Comparison of ENCODE assay signal across 16 cellular contexts in the genomic region with DNA sequence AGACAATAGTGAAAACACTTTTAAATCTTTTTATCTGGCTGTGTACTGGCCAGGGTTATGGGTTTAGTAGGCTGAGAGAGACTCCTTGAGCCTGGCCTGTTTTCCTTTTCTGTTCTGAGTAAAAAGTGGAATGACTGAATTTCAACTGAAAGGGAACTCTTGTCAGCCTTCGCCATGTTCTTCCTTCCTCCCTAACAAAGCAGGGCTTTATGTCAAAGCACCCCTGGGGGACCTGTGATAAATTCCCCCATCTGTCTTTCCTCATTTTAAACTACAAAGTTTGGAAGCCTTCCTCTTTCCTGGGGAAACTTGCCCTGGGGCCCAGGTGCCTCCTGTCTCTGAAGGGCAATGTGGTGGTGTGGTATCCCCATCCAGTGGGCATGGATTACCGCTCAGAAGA. TPM values are rescaled to one million over a fixed set of nuclear protein-coding genes. Genes with fewer than 3 reads are reported as not detected.
DNase-seq lines count a peak whose midpoint lies in the region; ATAC-seq, FAIRE-seq and TF ChIP-seq lines count a peak whose summit lies in the region.
"Had no signal": no experiment of that assay in that cellular context is flagged by ENCODE, and none has a peak within 500 bp of the region (broad histone marks: within the 10 kb centered on the region; RNA-seq: fewer than 3 reads in every experiment).

No MANE protein-coding gene starts in this region.

- H3K4me1 ChIP-seq in astrocyte (ENCODE audit: insufficient read depth, low read length) (peaks cover 6% of the 10 kb centered on the region), psoas muscle (peaks cover 80% of the 10 kb centered on the region)
- H3K4me1 ChIP-seq: HAP-1 had no signal

- H3K27ac ChIP-seq in astrocyte (ENCODE audit: low read depth, low read length) = no peak overlapping the region
- no peak overlapping the region for H3K27ac ChIP-seq in psoas muscle
- H3K27ac ChIP-seq: thoracic aorta had no signal

- no peak overlapping the region for H3K4me3 ChIP-seq in astrocyte (ENCODE audit: insufficient read depth, low read depth, low read length)
- no peak overlapping the region for H3K4me3 ChIP-seq in psoas muscle
- H3K4me3 ChIP-seq: HAP-1, thoracic aorta had no signal

- H3K36me3 ChIP-seq in astrocyte (ENCODE audit: insufficient read depth, low read length) (no peaks in the 10 kb centered on the region), psoas muscle (ENCODE audit: insufficient read depth in 1 of 2, low read depth in 1 of 2) (no peaks in the 10 kb centered on the region)
- H3K36me3 ChIP-seq: thoracic aorta had no signal

- H3K9me3 ChIP-seq in astrocyte (ENCODE audit: insufficient read depth, low read depth, low read length) (no peaks in the 10 kb centered on the region), psoas muscle (no peaks in the 10 kb centered on the region)
- H3K9me3 ChIP-seq: HAP-1, thoracic aorta had no signal

- peaks cover 42% of the 10 kb centered on the region for H3K4me1 Mint-ChIP-seq in T-helper 2 cell treated with Interferon-gamma antibody and Interleukin-4, amounts not matched to agents 5 μg/mL and 100 μg/mL, for 36 hours (ENCODE audit: low read depth)
- peaks cover 44% of the 10 kb centered on the region for H3K4me1 Mint-ChIP-seq in astrocyte (ENCODE audit: low read depth, unreplicated experiment)
- peaks cover 53% of the 10 kb centered on the region for H3K4me1 Mint-ChIP-seq in neural crest cell

- DNase-seq in T-helper 2 cell treated with Interferon-gamma antibody and Interleukin-4, amounts not matched to agents 5 μg/mL and 100 μg/mL, for 36 hours (ENCODE audit: low spot score) = no peak
- DNase-seq in T-helper 2 cell (no peak), NCI-H69 (lab: John Stamatoyannopoulos, UW) (peak; percentile 31), astrocyte (ENCODE audit: low read depth) (no peak), neural crest cell (ENCODE audit: low read depth, low spot score) (no peak), psoas muscle (no peak), NCI-H524 (lab: John Stamatoyannopoulos, UW) (no peak)
- DNase-seq: 8988T, GF-D8, head of caudate nucleus, NCI-H2029 treated with DMSO at 0.1 percent for 48 hours, NCI-H774, SIG-M5 had no signal

- H3K9ac ChIP-seq in astrocyte (ENCODE audit: low read length) = no peak overlapping the region

- H3K36me3 Mint-ChIP-seq in T-helper 2 cell treated with Interferon-gamma antibody and Interleukin-4, amounts not matched to agents 5 μg/mL and 100 μg/mL, for 36 hours (ENCODE audit: low read depth) = no peaks in the 10 kb centered on the region
- H3K36me3 Mint-ChIP-seq in astrocyte (ENCODE audit: low read depth, unreplicated experiment) (peaks cover 2% of the 10 kb centered on the region), neural crest cell (ENCODE audit: low read depth) (peaks cover 2% of the 10 kb centered on the region)

- ATAC-seq in psoas muscle = no peak
- no peak for ATAC-seq in HG03565 (IDR thresholded peaks at IDR 0.05; ENCODE audit: unreplicated experiment)

- H4K20me1 ChIP-seq in astrocyte (ENCODE audit: insufficient read depth, low read length) = peaks cover 95% of the 10 kb centered on the region

- H3K4me3 Mint-ChIP-seq in T-helper 2 cell treated with Interferon-gamma antibody and Interleukin-4, amounts not matched to agents 5 μg/mL and 100 μg/mL, for 36 hours = no peak overlapping the region
- H3K4me3 Mint-ChIP-seq in astrocyte (ENCODE audit: unreplicated experiment) (peak overlapping the region; percentile 69), neural crest cell (peak overlapping the region; percentile 2)

- H3K4me2 ChIP-seq in astrocyte (ENCODE audit: low read length) = no peak overlapping the region

- H2AFZ ChIP-seq in astrocyte (ENCODE audit: low read depth, low read length) = no peak overlapping the region

- no peak for FAIRE-seq in astrocyte (lab: Jason Lieb, UNC)

- H3K27me3 ChIP-seq in astrocyte (ENCODE audit: insufficient read depth, low read length) (no peaks in the 10 kb centered on the region), psoas muscle (ENCODE audit: insufficient read depth in 3 of 3, low read length in 2 of 3) (no peaks in the 10 kb centered on the region)

- no peak for TF ChIP-seq CTCF in astrocyte (IDR thresholded peaks at IDR 0.05; ENCODE audit: insufficient read depth, low read depth, low read length)
- TF ChIP-seq CTCF in neural crest cell (conservative IDR thresholded peaks at IDR 0.05) = no peak
- no peak for TF ChIP-seq CTCF in psoas muscle (IDR thresholded peaks at IDR 0.05)

- peak overlapping the region; percentile 72 for H3K27ac Mint-ChIP-seq in T-helper 2 cell treated with Interferon-gamma antibody and Interleukin-4, amounts not matched to agents 5 μg/mL and 100 μg/mL, for 36 hours
- peak overlapping the region; percentile 5 for H3K27ac Mint-ChIP-seq in astrocyte (ENCODE audit: unreplicated experiment)
- H3K27ac Mint-ChIP-seq in neural crest cell (ENCODE audit: unreplicated experiment) = peak overlapping the region; percentile 90

- H3K27me3 Mint-ChIP-seq in T-helper 2 cell treated with Interferon-gamma antibody and Interleukin-4, amounts not matched to agents 5 μg/mL and 100 μg/mL, for 36 hours (ENCODE audit: low read depth) = no peaks in the 10 kb centered on the region
- H3K27me3 Mint-ChIP-seq in astrocyte (ENCODE audit: low read depth, unreplicated experiment) (no peaks in the 10 kb centered on the region), neural crest cell (ENCODE audit: low read depth) (no peaks in the 10 kb centered on the region)

- H3K79me2 ChIP-seq in astrocyte (ENCODE audit: insufficient read depth, low read length) = peaks cover 98% of the 10 kb centered on the region

- 83 to 91% (median 88%) methylated on average over 2 of the region's 2 CpGs for WGBS in psoas muscle, 3 donors

- H3K9me3 Mint-ChIP-seq in T-helper 2 cell treated with Interferon-gamma antibody and Interleukin-4, amounts not matched to agents 5 μg/mL and 100 μg/mL, for 36 hours = no peaks in the 10 kb centered on the region
- H3K9me3 Mint-ChIP-seq in astrocyte (ENCODE audit: unreplicated experiment) (peaks cover 2% of the 10 kb centered on the region), neural crest cell (no peaks in the 10 kb centered on the region)

- intact Hi-C loops in psoas muscle (cut with DNase I) = no loop called here

RNA-seq across cellular contexts. Expression of a gene that starts 29.7 kb away (rescaled TPM):
- 234 and 243 TPM in 2 replicates for total RNA-seq in astrocyte
- 230 and 231 TPM in 2 replicates for total RNA-seq in neural crest cell
- total RNA-seq in psoas muscle = 100 to 1,000 TPM; 105 to 173 (median 162) TPM
- polyA plus RNA-seq in psoas muscle = 100 to 1,000 TPM in 1 of 3 donors, 10 to 100 TPM in 2; 34.1 to 108 (median 48.4) TPM

Comparison
In these comparisons a context has a peak if more than half of its experiments do, and no peak if none do; other contexts are left out.
1. H3K27ac Mint-ChIP-seq: peak in every context shown above with its lines; median percentile 90 in neural crest cell; 72 in T-helper 2 cell treated with Interferon-gamma antibody and Interleukin-4, amounts not matched to agents 5 μg/mL and 100 μg/mL, for 36 hours; 5 in astrocyte.